In the genomic region with DNA sequence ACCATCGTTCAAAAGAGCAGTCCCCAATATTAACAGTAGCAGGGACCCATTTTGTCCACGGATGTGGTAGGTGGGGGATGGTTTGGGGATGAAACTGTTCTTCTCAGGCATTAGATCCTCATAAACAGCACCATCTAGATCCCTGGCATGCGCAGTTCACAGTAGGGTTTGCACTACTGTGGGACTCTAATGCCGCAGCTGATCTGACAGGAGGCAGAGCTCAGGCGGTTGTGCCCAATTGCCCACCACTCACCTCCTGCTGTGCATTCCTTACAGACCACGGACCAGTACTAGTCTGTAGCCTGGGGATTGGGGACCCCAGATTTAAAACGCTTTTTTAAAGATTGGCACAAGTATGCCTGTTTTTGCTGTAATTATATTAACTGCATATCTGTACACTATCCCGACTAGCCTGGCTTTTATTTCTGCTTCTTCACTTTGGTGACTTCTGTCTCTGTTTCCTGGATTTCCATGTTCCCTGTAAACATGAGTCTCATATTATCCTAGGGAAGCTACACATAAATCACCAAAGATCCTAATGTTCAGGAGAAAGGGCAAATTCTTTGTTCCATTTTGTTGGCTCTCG, we compare ENCODE assay signal across 9 cellular contexts.
DNase-seq lines count a peak whose midpoint lies in the region; TF ChIP-seq lines count a peak whose summit lies in the region.
"Had no signal": no experiment of that assay in that cellular context is flagged by ENCODE, and none has a peak within 500 bp of the region (broad histone marks: within the 10 kb centered on the region; RNA-seq: fewer than 3 reads in every experiment).

No MANE protein-coding gene starts in this region.

- no peaks in the 10 kb centered on the region for H3K27me3 ChIP-seq in SJCRH30

- H3K4me3 ChIP-seq in SJCRH30, result peak overlapping the region; percentile 36
- peak overlapping the region; percentile 22 for H3K4me3 ChIP-seq in retinal pigment epithelial cell (ENCODE audit: low read length)

- H3K27ac ChIP-seq in SJCRH30, result peak overlapping the region; percentile 95

- DNase-seq in EH (ENCODE audit: low read depth) (peak; percentile 73), SJCRH30 (peak; percentile 63 to 67), glutamatergic neuron (no peak), retinal pigment epithelial cell (ENCODE audit: low read depth) (no peak), medulla oblongata (ENCODE audit: extremely low spot score) (no peak), iPS-NIHi11 (ENCODE audit: low spot score) (no peak), SIG-M5 treated with dmso at 0.1 percent for 504 hours (lab: John Stamatoyannopoulos, UW; ENCODE audit: unreplicated experiment) (no peak), NCI-H2107 treated with DMSO at 0.1 percent for 48 hours (lab: John Stamatoyannopoulos, UW; ENCODE audit: unreplicated experiment) (no peak)

- H3K4me1 Mint-ChIP-seq in glutamatergic neuron (ENCODE audit: low read depth, unreplicated experiment), result peaks cover 24% of the 10 kb centered on the region

- no peaks in the 10 kb centered on the region for H3K36me3 Mint-ChIP-seq in glutamatergic neuron (ENCODE audit: unreplicated experiment)

- H3K27me3 Mint-ChIP-seq in glutamatergic neuron (ENCODE audit: unreplicated experiment), result no peaks in the 10 kb centered on the region

- H3K36me3 ChIP-seq in SJCRH30, result no peaks in the 10 kb centered on the region

- no peaks in the 10 kb centered on the region for H3K9me3 Mint-ChIP-seq in glutamatergic neuron (ENCODE audit: unreplicated experiment)
- H3K9me3 Mint-ChIP-seq: activated CD8-positive, alpha-beta T cell treated with anti-CD3 and anti-CD28 coated beads for 36 hours had no signal

- TF ChIP-seq CTCF in glutamatergic neuron (IDR thresholded peaks at IDR 0.05; ENCODE audit: partially characterized antibody, unreplicated experiment), result no peak
- no peak for TF ChIP-seq CTCF in retinal pigment epithelial cell (conservative IDR thresholded peaks at IDR 0.05; ENCODE audit: low read depth, low read length)

- H3K4me3 Mint-ChIP-seq in glutamatergic neuron (ENCODE audit: unreplicated experiment), result peak overlapping the region; percentile 1
- H3K4me3 Mint-ChIP-seq: activated CD8-positive, alpha-beta T cell treated with anti-CD3 and anti-CD28 coated beads for 36 hours had no signal

- H3K9me3 ChIP-seq in SJCRH30 (replicated peaks), result no peaks in the 10 kb centered on the region

- H3K27ac Mint-ChIP-seq in glutamatergic neuron (ENCODE audit: unreplicated experiment), result peak overlapping the region; percentile 81
- H3K27ac Mint-ChIP-seq: activated CD8-positive, alpha-beta T cell treated with anti-CD3 and anti-CD28 coated beads for 36 hours had no signal

- H3K4me1 ChIP-seq in SJCRH30, result peaks cover 18% of the 10 kb centered on the region

Comparison
In these comparisons a context has a peak if more than half of its experiments do, and no peak if none do; other contexts are left out.
1. DNase-seq: peak in EH (single experiment) and SJCRH30 (2 of 2); none in glutamatergic neuron (single experiment), retinal pigment epithelial cell (single experiment), medulla oblongata (single experiment), iPS-NIHi11 (single experiment), SIG-M5 treated with dmso at 0.1 percent for 504 hours (single experiment) and NCI-H2107 treated with DMSO at 0.1 percent for 48 hours (single experiment).